ENCODE assay signal across 23 cellular contexts in the genomic region with DNA sequence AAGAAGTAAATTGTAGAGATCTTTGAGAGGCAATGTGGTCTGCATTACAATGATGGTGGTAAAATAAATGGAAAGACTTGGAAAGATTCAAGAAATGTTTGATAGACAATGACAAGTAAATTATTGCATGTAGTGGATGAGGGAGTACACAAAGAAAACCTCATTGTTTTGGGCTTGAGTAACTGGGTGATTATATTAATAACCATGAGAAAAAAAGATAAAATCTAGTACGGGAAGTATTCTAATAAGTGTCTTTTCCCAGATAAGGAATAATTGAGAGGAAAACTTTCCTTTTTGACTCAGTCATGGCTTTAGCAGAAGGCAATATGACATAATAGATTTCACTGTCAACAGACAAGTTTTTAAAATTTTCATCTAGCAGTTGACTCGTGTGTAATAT.
DNase-seq lines count a peak whose midpoint lies in the region; ATAC-seq, FAIRE-seq and TF ChIP-seq lines count a peak whose summit lies in the region.
"Had no signal": no experiment of that assay in that cellular context is flagged by ENCODE, and none has a peak within 500 bp of the region (broad histone marks: within the 10 kb centered on the region; RNA-seq: fewer than 3 reads in every experiment).

No MANE protein-coding gene starts in this region.

- no peaks in the 10 kb centered on the region for H3F3A ChIP-seq in neural cell (ENCODE audit: insufficient read depth, low read length, poor library complexity, severe bottlenecking)

- H3K79me2 ChIP-seq in neural cell (replicated peaks; ENCODE audit: insufficient read depth, low read length) = no peaks in the 10 kb centered on the region
- H3K79me2 ChIP-seq in osteoblast (ENCODE audit: insufficient read depth, low read length) = no peaks in the 10 kb centered on the region

- TF ChIP-seq EP300 in neural cell (conservative IDR thresholded peaks at IDR 0.05; ENCODE audit: poor library complexity, severe bottlenecking) = peak; percentile 25

- no peaks in the 10 kb centered on the region for H3K4me1 Mint-ChIP-seq in natural killer cell
- H3K4me1 Mint-ChIP-seq in stimulated activated memory B cell treated with anti-CD40 and anti-IgM and Interleukin-4, amounts not matched to agents 10 μg/mL and 1 μg/mL and 100 μg/mL, for 72 hours = no peaks in the 10 kb centered on the region
- H3K4me1 Mint-ChIP-seq: CD14-positive monocyte; CD4-positive, alpha-beta memory T cell; CD4-positive, CD25-positive, alpha-beta regulatory T cell; CD8-positive, alpha-beta memory T cell had no signal

- no peaks in the 10 kb centered on the region for H3K27me3 Mint-ChIP-seq in natural killer cell (ENCODE audit: low read depth in 2 of 2)
- no peaks in the 10 kb centered on the region for H3K27me3 Mint-ChIP-seq in stimulated activated memory B cell treated with anti-CD40 and anti-IgM and Interleukin-4, amounts not matched to agents 10 μg/mL and 1 μg/mL and 100 μg/mL, for 72 hours
- H3K27me3 Mint-ChIP-seq: CD4-positive, alpha-beta memory T cell; CD4-positive, CD25-positive, alpha-beta regulatory T cell; CD8-positive, alpha-beta memory T cell had no signal

- TF ChIP-seq CTCF in D721Med (IDR thresholded peaks at IDR 0.05; ENCODE audit: insufficient read depth, missing control alignments) (no peak), neural cell (IDR thresholded peaks at IDR 0.05; ENCODE audit: poor library complexity, severe bottlenecking) (no peak), osteoblast (IDR thresholded peaks at IDR 0.05; ENCODE audit: extremely low read depth, low read depth, low read length) (no peak), natural killer cell (IDR thresholded peaks at IDR 0.05) (no peak)

- DNase-seq in D721Med (ENCODE audit: insufficient read length, low spot score) (no peak), amniotic epithelial cell (ENCODE audit: low read depth) (peak; percentile 50), osteoblast (ENCODE audit: insufficient read length, low spot score, missing footprints) (peak; percentile 5), natural killer cell (no peak)
- DNase-seq in activated T-cell treated with anti-CD3 and anti-CD28 coated beads, Interleukin-2, amount 50 U/mL, for 48 hours = no peak
- DNase-seq: 8988T; ACHN; BE2C; C1 segment of cervical spinal cord; CD4-positive, alpha-beta memory T cell; CD4-positive, CD25-positive, alpha-beta regulatory T cell; CD8-positive, alpha-beta memory T cell; COR-L47; DMS79 treated with DMSO at 0.1 percent for 48 hours; GF-D8 had no signal

- peaks cover 9 to 11% of the 10 kb centered on the region in 2 donors for H3K9me3 Mint-ChIP-seq in natural killer cell
- peaks cover 2% of the 10 kb centered on the region for H3K9me3 Mint-ChIP-seq in stimulated activated memory B cell treated with anti-CD40 and anti-IgM and Interleukin-4, amounts not matched to agents 10 μg/mL and 1 μg/mL and 100 μg/mL, for 72 hours

- ATAC-seq in natural killer cell = no peak
- ATAC-seq in stimulated activated memory B cell treated with anti-CD40 and anti-IgM and Interleukin-4, amounts not matched to agents 10 μg/mL and 1 μg/mL and 100 μg/mL, for 72 hours = no peak

- H4K20me1 ChIP-seq in neural cell (ENCODE audit: insufficient read depth) (no peaks in the 10 kb centered on the region), osteoblast (ENCODE audit: insufficient read depth, low read length) (no peaks in the 10 kb centered on the region)
- H4K20me1 ChIP-seq: BLaER1 had no signal

- H3K4me1 ChIP-seq in osteoblast (ENCODE audit: insufficient read depth, low read length) = no peaks in the 10 kb centered on the region
- H3K4me1 ChIP-seq: BE2C, BLaER1 had no signal

- intact Hi-C loops in natural killer cell (cut with micrococcal nuclease) = no loop called here

- H3K27me3 ChIP-seq in neural cell (ENCODE audit: insufficient read depth, low read depth, low read length) (no peaks in the 10 kb centered on the region), osteoblast (ENCODE audit: insufficient read depth, low read length) (no peaks in the 10 kb centered on the region)
- H3K27me3 ChIP-seq: BE2C, BLaER1 had no signal

- FAIRE-seq in D721Med (lab: Jason Lieb, UNC) = peak; percentile 6
- FAIRE-seq: A204.1, G401.6, GM12891, GM19239 had no signal

- H2AFZ ChIP-seq in neural cell (ENCODE audit: low read depth, low read length) (no peak overlapping the region), osteoblast (ENCODE audit: low read length) (no peak overlapping the region)

- no peaks in the 10 kb centered on the region for H3K36me3 ChIP-seq in neural cell (ENCODE audit: insufficient read depth, low read length)
- no peaks in the 10 kb centered on the region for H3K36me3 ChIP-seq in osteoblast (ENCODE audit: insufficient read depth, low read length)
- H3K36me3 ChIP-seq: BE2C, BLaER1 had no signal

- H3K27ac Mint-ChIP-seq in natural killer cell = no peak overlapping the region
- H3K27ac Mint-ChIP-seq in stimulated activated memory B cell treated with anti-CD40 and anti-IgM and Interleukin-4, amounts not matched to agents 10 μg/mL and 1 μg/mL and 100 μg/mL, for 72 hours = no peak overlapping the region
- H3K27ac Mint-ChIP-seq: CD14-positive monocyte; CD4-positive, CD25-positive, alpha-beta regulatory T cell; CD8-positive, alpha-beta memory T cell had no signal

- no peak overlapping the region for H3K9ac ChIP-seq in neural cell (ENCODE audit: low read length)
- H3K9ac ChIP-seq: BLaER1 had no signal

- H3K4me3 Mint-ChIP-seq in natural killer cell = no peak overlapping the region
- H3K4me3 Mint-ChIP-seq in stimulated activated memory B cell treated with anti-CD40 and anti-IgM and Interleukin-4, amounts not matched to agents 10 μg/mL and 1 μg/mL and 100 μg/mL, for 72 hours = no peak overlapping the region
- H3K4me3 Mint-ChIP-seq: CD14-positive monocyte; CD4-positive, alpha-beta memory T cell; CD4-positive, CD25-positive, alpha-beta regulatory T cell; CD8-positive, alpha-beta memory T cell had no signal

- H3K9me2 ChIP-seq in neural cell (ENCODE audit: insufficient read depth, low read length) = no peaks in the 10 kb centered on the region

- H3K4me2 ChIP-seq in neural cell (ENCODE audit: low read length) (no peak overlapping the region), osteoblast (ENCODE audit: insufficient read depth, low read length) (no peak overlapping the region)
- H3K4me2 ChIP-seq: BLaER1 had no signal

- H3K4me3 ChIP-seq in neural cell (ENCODE audit: low read length) = no peak overlapping the region
- H3K4me3 ChIP-seq in osteoblast (ENCODE audit: insufficient read depth, low read length) = no peak overlapping the region
- H3K4me3 ChIP-seq: BLaER1 had no signal

- H3K36me3 Mint-ChIP-seq in natural killer cell = no peaks in the 10 kb centered on the region
- no peaks in the 10 kb centered on the region for H3K36me3 Mint-ChIP-seq in stimulated activated memory B cell treated with anti-CD40 and anti-IgM and Interleukin-4, amounts not matched to agents 10 μg/mL and 1 μg/mL and 100 μg/mL, for 72 hours
- H3K36me3 Mint-ChIP-seq: CD14-positive monocyte; CD4-positive, alpha-beta memory T cell; CD4-positive, CD25-positive, alpha-beta regulatory T cell had no signal

- no peak for TF ChIP-seq RAD21 in neural cell (conservative IDR thresholded peaks at IDR 0.05)

- H3K9me3 ChIP-seq in neural cell (ENCODE audit: low read length) (no peaks in the 10 kb centered on the region), osteoblast (ENCODE audit: low read depth, low read length) (no peaks in the 10 kb centered on the region)
- H3K9me3 ChIP-seq: BE2C, BLaER1 had no signal

- H3K27ac ChIP-seq in neural cell (ENCODE audit: low read length) = no peak overlapping the region
- no peak overlapping the region for H3K27ac ChIP-seq in osteoblast (ENCODE audit: low read depth, low read length)
- H3K27ac ChIP-seq: BLaER1 had no signal

TF ChIP-seq in neural cell, 6 proteins besides CTCF, POLR2A, EP300 and RAD21:
- TF ChIP-seq, protein P1, sequence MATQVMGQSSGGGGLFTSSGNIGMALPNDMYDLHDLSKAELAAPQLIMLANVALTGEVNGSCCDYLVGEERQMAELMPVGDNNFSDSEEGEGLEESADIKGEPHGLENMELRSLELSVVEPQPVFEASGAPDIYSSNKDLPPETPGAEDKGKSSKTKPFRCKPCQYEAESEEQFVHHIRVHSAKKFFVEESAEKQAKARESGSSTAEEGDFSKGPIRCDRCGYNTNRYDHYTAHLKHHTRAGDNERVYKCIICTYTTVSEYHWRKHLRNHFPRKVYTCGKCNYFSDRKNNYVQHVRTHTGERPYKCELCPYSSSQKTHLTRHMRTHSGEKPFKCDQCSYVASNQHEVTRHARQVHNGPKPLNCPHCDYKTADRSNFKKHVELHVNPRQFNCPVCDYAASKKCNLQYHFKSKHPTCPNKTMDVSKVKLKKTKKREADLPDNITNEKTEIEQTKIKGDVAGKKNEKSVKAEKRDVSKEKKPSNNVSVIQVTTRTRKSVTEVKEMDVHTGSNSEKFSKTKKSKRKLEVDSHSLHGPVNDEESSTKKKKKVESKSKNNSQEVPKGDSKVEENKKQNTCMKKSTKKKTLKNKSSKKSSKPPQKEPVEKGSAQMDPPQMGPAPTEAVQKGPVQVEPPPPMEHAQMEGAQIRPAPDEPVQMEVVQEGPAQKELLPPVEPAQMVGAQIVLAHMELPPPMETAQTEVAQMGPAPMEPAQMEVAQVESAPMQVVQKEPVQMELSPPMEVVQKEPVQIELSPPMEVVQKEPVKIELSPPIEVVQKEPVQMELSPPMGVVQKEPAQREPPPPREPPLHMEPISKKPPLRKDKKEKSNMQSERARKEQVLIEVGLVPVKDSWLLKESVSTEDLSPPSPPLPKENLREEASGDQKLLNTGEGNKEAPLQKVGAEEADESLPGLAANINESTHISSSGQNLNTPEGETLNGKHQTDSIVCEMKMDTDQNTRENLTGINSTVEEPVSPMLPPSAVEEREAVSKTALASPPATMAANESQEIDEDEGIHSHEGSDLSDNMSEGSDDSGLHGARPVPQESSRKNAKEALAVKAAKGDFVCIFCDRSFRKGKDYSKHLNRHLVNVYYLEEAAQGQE (IDR thresholded peaks at IDR 0.05; ENCODE audit: borderline replicate concordance) = peak; percentile 35
- TF ChIP-seq TAF1 (IDR thresholded peaks at IDR 0.05; ENCODE audit: low read depth) (no peak), SMC3 (conservative IDR thresholded peaks at IDR 0.05; ENCODE audit: poor library complexity) (no peak)

Comparison
In these comparisons a context has a peak if more than half of its experiments do, and no peak if none do; other contexts are left out.
1. DNase-seq: peak in amniotic epithelial cell (single experiment) and osteoblast (single experiment); none in D721Med (single experiment), natural killer cell (single experiment) and activated T-cell treated with anti-CD3 and anti-CD28 coated beads, Interleukin-2, amount 50 U/mL, for 48 hours (0 of 2).